ENCODE assay signal across 9 cellular contexts in genomic region chr12:75706786-75707605, GRCh38.
DNase-seq lines count a peak whose midpoint lies in the region; TF ChIP-seq lines count a peak whose summit lies in the region.
"Had no signal": no experiment of that assay in that cellular context is flagged by ENCODE, and none has a peak within 500 bp of the region (broad histone marks: within the 10 kb centered on the region; RNA-seq: fewer than 3 reads in every experiment).

No MANE protein-coding gene starts in this region.

- 95% methylated on average over 7 of the region's 8 CpGs for WGBS in HUES64

- H3K36me3 ChIP-seq in HUES64 (ENCODE audit: insufficient read depth, low read length) (no peaks in the 10 kb centered on the region), tibial artery (no peaks in the 10 kb centered on the region)

- no peak overlapping the region for H3K9ac ChIP-seq in HUES64 (ENCODE audit: low read depth, low read length)

- H3K4me3 Mint-ChIP-seq in brain: peak overlapping the region in 3 of 5 experiments; percentile 6 to 53 (median 10)
- no peak overlapping the region for H3K4me3 Mint-ChIP-seq in mesothelial cell of epicardium

- H3K27ac Mint-ChIP-seq in brain (peak overlapping the region in 3 of 5 experiments; percentile 45 to 95 (median 86)), mesothelial cell of epicardium (peak overlapping the region; percentile 86)

- H3K4me1 ChIP-seq in HUES64 (ENCODE audit: insufficient read depth, low read length) (peaks cover 46% of the 10 kb centered on the region), tibial artery (peaks cover 0 to 15% (median 8%) of the 10 kb centered on the region in 4 donors)

- peak; percentile 11 for DNase-seq in CD1c-positive myeloid dendritic cell (ENCODE audit: extremely low spot score)
- DNase-seq in mesothelial cell of epicardium (ENCODE audit: low spot score in 2 of 2, unreplicated experiment in 2 of 2): no peak
- DNase-seq in NCI-H2227 (lab: John Stamatoyannopoulos, UW; ENCODE audit: unreplicated experiment): no peak
- DNase-seq in RPMI8226: no peak
- DNase-seq in tibial artery: no peak
- DNase-seq in stimulated activated CD4-positive, alpha-beta T cell treated with anti-CD3 and anti-CD28 coated beads, Interleukin-12 subunit alpha, Interleukin-12 subunit beta, amount 100 ng/mL, for 4 hours: no peak
- DNase-seq: NCI-H1694 had no signal

- H3K4me1 Mint-ChIP-seq in brain (peaks cover 54% of the 10 kb centered on the region), mesothelial cell of epicardium (peaks cover 80% of the 10 kb centered on the region)

- H3K9me3 ChIP-seq in HUES64 (ENCODE audit: insufficient read depth, low read depth, low read length) (no peaks in the 10 kb centered on the region), tibial artery (no peaks in the 10 kb centered on the region)

- peaks cover 3% of the 10 kb centered on the region for H3K27me3 Mint-ChIP-seq in brain
- no peaks in the 10 kb centered on the region for H3K27me3 Mint-ChIP-seq in mesothelial cell of epicardium (ENCODE audit: low read depth)

- intact Hi-C loops in tibial artery (cut with DNase I; ENCODE audit: low total_unique reads): no loop called here

- H3K36me3 Mint-ChIP-seq in brain: no peaks in the 10 kb centered on the region
- no peaks in the 10 kb centered on the region for H3K36me3 Mint-ChIP-seq in mesothelial cell of epicardium

- H3K9me3 Mint-ChIP-seq in brain (no peaks in the 10 kb centered on the region), mesothelial cell of epicardium (no peaks in the 10 kb centered on the region)

- TF ChIP-seq CTCF in brain (conservative IDR thresholded peaks at IDR 0.05) (no peak), mesothelial cell of epicardium (IDR thresholded peaks at IDR 0.05; ENCODE audit: unreplicated experiment) (no peak), tibial artery (IDR thresholded peaks at IDR 0.05) (no peak)

- H3K27me3 ChIP-seq in HUES64 (ENCODE audit: insufficient read depth, low read length): no peaks in the 10 kb centered on the region
- no peaks in the 10 kb centered on the region for H3K27me3 ChIP-seq in tibial artery

- no peak overlapping the region for H3K4me3 ChIP-seq in HUES64 (ENCODE audit: low read length)
- no peak overlapping the region for H3K4me3 ChIP-seq in tibial artery

- H3K27ac ChIP-seq in HUES64 (ENCODE audit: low read depth, low read length) (0 out of 2 replicates have a peak overlapping the region, but pooled peaks have one; percentile 13), tibial artery (no peak overlapping the region)
